In the genomic region with DNA sequence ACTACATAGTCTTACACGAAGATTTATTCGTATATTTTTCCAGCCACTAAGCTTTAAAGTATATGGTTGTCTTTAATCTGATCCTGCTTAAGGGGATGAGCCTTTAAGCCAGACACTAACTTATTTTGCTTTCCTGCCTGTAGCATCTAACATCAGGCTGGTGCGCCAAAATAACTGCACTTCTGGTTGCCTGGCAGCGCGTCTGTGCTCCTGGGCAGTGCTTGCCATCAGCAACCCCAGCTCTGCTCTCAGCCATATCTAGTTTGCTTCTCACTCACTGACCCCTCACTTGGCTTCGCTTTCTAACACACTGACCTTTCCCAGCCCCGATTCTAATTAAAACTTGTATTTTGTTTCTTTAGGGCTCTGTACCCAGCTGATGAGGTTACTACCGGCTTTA, we compare ENCODE assay signal across 17 cellular contexts. TPM values are rescaled to one million over a fixed set of nuclear protein-coding genes. Genes with fewer than 3 reads are reported as not detected.
DNase-seq lines count a peak whose midpoint lies in the region; ATAC-seq and TF ChIP-seq lines count a peak whose summit lies in the region.
"Had no signal": no experiment of that assay in that cellular context is flagged by ENCODE, and none has a peak within 500 bp of the region (broad histone marks: within the 10 kb centered on the region; RNA-seq: fewer than 3 reads in every experiment).

No MANE protein-coding gene starts in this region.

- H3K36me3 ChIP-seq in right atrium auricular region, result no peaks in the 10 kb centered on the region
- H3K36me3 ChIP-seq in GM23338 (ENCODE audit: insufficient read depth), result no peaks in the 10 kb centered on the region
- H3K36me3 ChIP-seq in endocrine pancreas (ENCODE audit: control insufficient read depth, insufficient read depth, low read length), result no peaks in the 10 kb centered on the region
- H3K36me3 ChIP-seq: HAP-1 had no signal

- H3K4me1 Mint-ChIP-seq in GM23338, result no peaks in the 10 kb centered on the region; the same call in 2 of the 3 replicates
- H3K4me1 Mint-ChIP-seq: CD14-positive monocyte had no signal

- 0 out of 2 replicates have a peak overlapping the region, but pooled peaks have one; percentile 23 for H2AFZ ChIP-seq in GM23338

- H3K27me3 ChIP-seq in right atrium auricular region, result no peaks in the 10 kb centered on the region
- H3K27me3 ChIP-seq in GM23338 (ENCODE audit: insufficient read depth), result no peaks in the 10 kb centered on the region
- no peaks in the 10 kb centered on the region for H3K27me3 ChIP-seq in endocrine pancreas (ENCODE audit: control insufficient read depth, insufficient read depth, low read length)

- no peaks in the 10 kb centered on the region for H4K20me1 ChIP-seq in GM23338 (replicated peaks; ENCODE audit: insufficient read depth)

- H3K4me1 ChIP-seq in right atrium auricular region (no peaks in the 10 kb centered on the region), GM23338 (ENCODE audit: insufficient read depth) (no peaks in the 10 kb centered on the region), endocrine pancreas (ENCODE audit: control insufficient read depth, insufficient read depth, low read length) (peaks cover 10% of the 10 kb centered on the region)
- H3K4me1 ChIP-seq: A549, HAP-1 had no signal

- no peaks in the 10 kb centered on the region for H3K9me2 ChIP-seq in GM23338 (ENCODE audit: insufficient read depth)

- no peaks in the 10 kb centered on the region for H3K36me3 Mint-ChIP-seq in GM23338 (ENCODE audit: low read depth)
- H3K36me3 Mint-ChIP-seq: CD14-positive monocyte; CD8-positive, alpha-beta T cell had no signal

- intact Hi-C loops in left cardiac atrium (cut with DNase I), result no loop called here

- H3K9ac ChIP-seq in endocrine pancreas (ENCODE audit: control insufficient read depth, insufficient read depth, low read length), result peak overlapping the region; percentile 5

- no peaks in the 10 kb centered on the region for H3F3A ChIP-seq in GM23338 (replicated peaks; ENCODE audit: low read depth)

- DNase-seq in left cardiac atrium (peak; percentile 22), right atrium auricular region (ENCODE audit: low spot score) (no peak), GM23338 (ENCODE audit: low spot score) (no peak), retina (peak; percentile 16), NCI-H2196 (lab: John Stamatoyannopoulos, UW; ENCODE audit: unreplicated experiment) (no peak), RPMI8226 (no peak)
- DNase-seq: CD8-positive, alpha-beta T cell; COR-L47; DMS53; IMR-90 had no signal

- no peaks in the 10 kb centered on the region for H3K9me3 Mint-ChIP-seq in GM23338
- H3K9me3 Mint-ChIP-seq: CD8-positive, alpha-beta T cell had no signal

- no peaks in the 10 kb centered on the region for H3K27me3 Mint-ChIP-seq in GM23338 (ENCODE audit: insufficient read depth, low read depth, poor library complexity)

- TF ChIP-seq CTCF in right atrium auricular region (IDR thresholded peaks at IDR 0.05) (no peak), GM23338 (conservative IDR thresholded peaks at IDR 0.05; ENCODE audit: low read depth in 2 of 2) (no peak)

- no peak overlapping the region for H3K4me2 ChIP-seq in GM23338
- H3K4me2 ChIP-seq: A549 had no signal

- no peaks in the 10 kb centered on the region for H3K79me2 ChIP-seq in GM23338 (replicated peaks; ENCODE audit: insufficient read depth)

- H3K27ac Mint-ChIP-seq in GM23338, result no peak overlapping the region
- H3K27ac Mint-ChIP-seq: CD14-positive monocyte; CD8-positive, alpha-beta T cell had no signal

- H3K4me3 ChIP-seq in right atrium auricular region, result no peak overlapping the region
- no peak overlapping the region for H3K4me3 ChIP-seq in GM23338
- peak overlapping the region; percentile 32 for H3K4me3 ChIP-seq in endocrine pancreas (ENCODE audit: control insufficient read depth, insufficient read depth, low read length)
- H3K4me3 ChIP-seq: A549, GM12878, HAP-1 had no signal

- ATAC-seq in left cardiac atrium (peak in 1 of 2 donors; percentile 47), GM23338 (no peak)
- ATAC-seq: A549; CD8-positive, alpha-beta T cell; GM12878 had no signal

- H3K27ac ChIP-seq in right atrium auricular region (no peak overlapping the region), GM23338 (ENCODE audit: low read depth) (no peak overlapping the region)
- H3K27ac ChIP-seq: A549 had no signal

- no peaks in the 10 kb centered on the region for H3K9me3 ChIP-seq in right atrium auricular region
- H3K9me3 ChIP-seq in endocrine pancreas (ENCODE audit: control insufficient read depth, low read length), result no peaks in the 10 kb centered on the region
- H3K9me3 ChIP-seq: A549, HAP-1 had no signal

- H3K4me3 Mint-ChIP-seq in GM23338, result no peak overlapping the region
- H3K4me3 Mint-ChIP-seq: CD14-positive monocyte; CD8-positive, alpha-beta T cell had no signal

TF ChIP-seq in GM23338, 12 proteins besides CTCF, POLR2A, EP300 and RAD21:
- no peak for TF ChIP-seq JUNB (IDR thresholded peaks at IDR 0.05; ENCODE audit: unreplicated experiment)
- TF ChIP-seq NANOG (IDR thresholded peaks at IDR 0.05; ENCODE audit: borderline replicate concordance), result no peak
- TF ChIP-seq POLR2AphosphoS5 (IDR thresholded peaks at IDR 0.05; ENCODE audit: low read depth), result no peak
- TF ChIP-seq CREB1 (CRISPR knock-in tag; IDR thresholded peaks at IDR 0.05; ENCODE audit: low read depth), result no peak
- TF ChIP-seq EZH2 (IDR thresholded peaks at IDR 0.05; ENCODE audit: low read depth, unreplicated experiment), result no peak
TF ChIP-seq in GM23338: peak in this region for 0.

RNA-seq across cellular contexts. Expression of gene HMGCLL1, which starts 21.8 kb away (rescaled TPM):
- 1 to 10 TPM; 1.2 to 2.4 TPM for total RNA-seq in left cardiac atrium
- 1 to 10 TPM in 1 of 2 donors, under 1 TPM in 1; 0.94 to 2.6 TPM for total RNA-seq in right atrium auricular region
- 0.23 and 0.24 TPM in 2 replicates for total RNA-seq in GM23338 (2014; rRNA removed; shearing (Covaris generic))
- 0.19 TPM in 1 of 2 replicates, not detected in the other for polyA plus RNA-seq in GM23338 (2016; fragmentation: Nextera tagmentation; extraction: Ambion mirVana)
- total RNA-seq: CD8-positive, alpha-beta T cell; GM12878; HT-29; IMR-90 had no signal
- polyA plus RNA-seq: BJ, CD14-positive monocyte, GM12878 had no signal

Comparison
In these comparisons a context has a peak if more than half of its experiments do, and no peak if none do; other contexts are left out.
1. DNase-seq: peak in left cardiac atrium (single experiment) and retina (single experiment); none in right atrium auricular region (single experiment), GM23338 (single experiment), NCI-H2196 (single experiment) and RPMI8226 (single experiment).